ENCODE assay signal across 15 cellular contexts in the genomic region with DNA sequence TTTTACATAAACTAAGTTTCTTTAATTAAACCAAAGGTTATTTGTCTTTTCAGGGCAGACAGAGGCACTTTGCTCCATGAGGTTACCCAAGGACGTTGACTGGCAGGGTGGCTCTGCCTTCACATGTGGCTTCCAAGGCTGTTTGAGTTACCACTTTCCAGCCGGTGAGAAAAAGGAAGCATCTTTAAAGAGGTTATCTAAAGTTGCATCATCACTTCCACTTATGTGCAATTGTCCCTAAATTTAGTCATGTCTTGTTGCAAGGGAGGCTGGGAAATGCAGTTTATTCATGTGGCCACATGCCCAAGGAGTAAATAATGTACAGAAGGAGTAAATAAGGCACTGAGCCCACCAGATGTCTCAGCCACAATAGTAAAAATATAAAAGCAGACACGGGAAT. TPM values are rescaled to one million over a fixed set of nuclear protein-coding genes. Genes with fewer than 3 reads are reported as not detected.
DNase-seq lines count a peak whose midpoint lies in the region; ATAC-seq and TF ChIP-seq lines count a peak whose summit lies in the region.
"Had no signal": no experiment of that assay in that cellular context is flagged by ENCODE, and none has a peak within 500 bp of the region (broad histone marks: within the 10 kb centered on the region; RNA-seq: fewer than 3 reads in every experiment).

No MANE protein-coding gene starts in this region.

- H3K9me3 Mint-ChIP-seq in CD14-positive monocyte, result peaks cover 0 to 4% (median 0%) of the 10 kb centered on the region in 7 donors
- H3K9me3 Mint-ChIP-seq in CD8-positive, alpha-beta memory T cell, result no peaks in the 10 kb centered on the region
- H3K9me3 Mint-ChIP-seq: activated B cell treated with CpG ODN at 0.5 μM for 24 hours had no signal

- intact Hi-C loops in CD14-positive monocyte (cut with micrococcal nuclease) (no loop called here), mucosa of descending colon (cut with DNase I, micrococcal nuclease) (no loop called here)

- TF ChIP-seq CTCF in CD14-positive monocyte (IDR thresholded peaks at IDR 0.05) (no peak), fibroblast of villous mesenchyme (IDR thresholded peaks at IDR 0.05; ENCODE audit: insufficient read depth, low read depth, low read length) (no peak), mucosa of descending colon (IDR thresholded peaks at IDR 0.05) (no peak), GM10266 (IDR thresholded peaks at IDR 0.05; ENCODE audit: control insufficient read depth, insufficient read depth, low read depth, missing control alignments) (no peak)

- H3K4me3 Mint-ChIP-seq in CD14-positive monocyte, result no peak overlapping the region
- H3K4me3 Mint-ChIP-seq in CD8-positive, alpha-beta memory T cell, result no peak overlapping the region
- H3K4me3 Mint-ChIP-seq: activated B cell treated with CpG ODN at 0.5 μM for 24 hours, brain had no signal

- no peak overlapping the region for H3K4me3 ChIP-seq in Jurkat, Clone E6-1 (ENCODE audit: low read length)
- H3K4me3 ChIP-seq in fibroblast of villous mesenchyme (ENCODE audit: low read depth, low read length) (no peak overlapping the region), mucosa of descending colon (no peak overlapping the region)
- no peak overlapping the region for H3K4me3 ChIP-seq in CD8-positive, alpha-beta memory T cell (ENCODE audit: low read length)
- H3K4me3 ChIP-seq: BLaER1, stomach had no signal

- H3K27ac Mint-ChIP-seq in CD14-positive monocyte, result peak overlapping the region in 3 of 7 donors; percentile 15 to 58 (median 53)
- H3K27ac Mint-ChIP-seq in CD8-positive, alpha-beta memory T cell, result no peak overlapping the region
- H3K27ac Mint-ChIP-seq: activated B cell treated with CpG ODN at 0.5 μM for 24 hours, brain had no signal

- no peaks in the 10 kb centered on the region for H3K27me3 ChIP-seq in CD8-positive, alpha-beta memory T cell (ENCODE audit: insufficient read depth, low read length, poor library complexity, severe bottlenecking)
- H3K27me3 ChIP-seq: BLaER1, stomach had no signal

- H3K36me3 ChIP-seq in mucosa of descending colon (ENCODE audit: low read depth), result no peaks in the 10 kb centered on the region
- no peaks in the 10 kb centered on the region for H3K36me3 ChIP-seq in CD8-positive, alpha-beta memory T cell (ENCODE audit: insufficient read depth, low read length)
- H3K36me3 ChIP-seq: BLaER1, stomach had no signal

- POLR2A ChIA-PET in CD8-positive, alpha-beta memory T cell (lab: Charles Lee), result no interaction called here

- CTCF ChIA-PET in CD8-positive, alpha-beta memory T cell (lab: Charles Lee), result no interaction called here

- peaks cover 4% of the 10 kb centered on the region for H3K4me1 Mint-ChIP-seq in CD14-positive monocyte
- no peaks in the 10 kb centered on the region for H3K4me1 Mint-ChIP-seq in CD8-positive, alpha-beta memory T cell
- H3K4me1 Mint-ChIP-seq: activated B cell treated with CpG ODN at 0.5 μM for 24 hours had no signal

- H3K27ac ChIP-seq in CD8-positive, alpha-beta memory T cell (ENCODE audit: low read depth, low read length), result no peak overlapping the region
- H3K27ac ChIP-seq: BLaER1, stomach had no signal

- H3K4me1 ChIP-seq in mucosa of descending colon (ENCODE audit: low read depth), result no peaks in the 10 kb centered on the region
- no peaks in the 10 kb centered on the region for H3K4me1 ChIP-seq in CD8-positive, alpha-beta memory T cell (ENCODE audit: insufficient read depth, low read length)
- H3K4me1 ChIP-seq: stomach had no signal

- DNase-seq in CD14-positive monocyte (ENCODE audit: low spot score) (peak; percentile 45), SK-N-DZ (ENCODE audit: low spot score) (peak; percentile 4), fibroblast of villous mesenchyme (ENCODE audit: low read depth) (peak; percentile 44), mucosa of descending colon (no peak), GM10266 (ENCODE audit: extremely low spot score) (no peak)
- peak; percentile 85 for DNase-seq in Jurkat, Clone E6-1 (ENCODE audit: low read depth, low spot score)
- DNase-seq in CD8-positive, alpha-beta memory T cell, result no peak
- DNase-seq: activated B cell treated with CpG ODN at 0.5 μM for 24 hours; activated T-cell treated with anti-CD3 and anti-CD28 coated beads, Interleukin-2, amount 50 U/mL, for 48 hours; NCI-H187 treated with DMSO at 0.1 percent for 48 hours; stimulated activated CD4-positive, alpha-beta T cell treated with anti-CD3 and anti-CD28 coated beads, Interleukin-4, amount 100 ng/mL, for 4 hours; stomach had no signal

- no peaks in the 10 kb centered on the region for H3K36me3 Mint-ChIP-seq in CD14-positive monocyte
- no peaks in the 10 kb centered on the region for H3K36me3 Mint-ChIP-seq in CD8-positive, alpha-beta memory T cell
- H3K36me3 Mint-ChIP-seq: brain had no signal

- ATAC-seq in mucosa of descending colon (no peak), GM21526 (IDR thresholded peaks at IDR 0.05; ENCODE audit: low FRiP score, unreplicated experiment) (no peak)

- no peaks in the 10 kb centered on the region for H3K9me3 ChIP-seq in mucosa of descending colon
- H3K9me3 ChIP-seq in CD8-positive, alpha-beta memory T cell (ENCODE audit: low read length), result no peaks in the 10 kb centered on the region
- H3K9me3 ChIP-seq: BLaER1, stomach had no signal

- no peaks in the 10 kb centered on the region for H3K27me3 Mint-ChIP-seq in CD14-positive monocyte (ENCODE audit: low read depth in 3 of 3)
- no peaks in the 10 kb centered on the region for H3K27me3 Mint-ChIP-seq in CD8-positive, alpha-beta memory T cell
- H3K27me3 Mint-ChIP-seq: activated B cell treated with CpG ODN at 0.5 μM for 24 hours, brain had no signal

RNA-seq across cellular contexts. Expression of a gene that starts 29.0 kb away (rescaled TPM):
- 10 to 100 TPM; 37.8 to 37.9 TPM for polyA plus RNA-seq in CD14-positive monocyte
- polyA plus RNA-seq in Jurkat, Clone E6-1 (2012; ENCODE audit: insufficient read depth, insufficient read length), result 107 TPM
- 55.4 and 63.2 TPM in 2 replicates for polyA plus RNA-seq in SK-N-DZ (2014; cell fraction: cytosol; rRNA removed)
- 21.2 and 30.4 TPM in 2 replicates for polyA plus RNA-seq in SK-N-DZ (2014; cell fraction: nucleus; rRNA removed)
- 78.6 and 82.5 TPM in 2 replicates for total RNA-seq in fibroblast of villous mesenchyme
- total RNA-seq in mucosa of descending colon, result 10 to 100 TPM; 28.4 to 37.5 (median 33.3) TPM
- total RNA-seq in CD8-positive, alpha-beta memory T cell, result 10 to 100 TPM; 53.7 to 56.4 TPM
- 40.9 TPM for polyA plus RNA-seq in CD8-positive, alpha-beta memory T cell

Comparison
In these comparisons a context has a peak if more than half of its experiments do, and no peak if none do; other contexts are left out.
1. DNase-seq: peak in CD14-positive monocyte (single experiment), Jurkat, Clone E6-1 (single experiment), SK-N-DZ (single experiment) and fibroblast of villous mesenchyme (single experiment); none in mucosa of descending colon (0 of 3), GM10266 (single experiment) and CD8-positive, alpha-beta memory T cell (0 of 5).